ENCODE assay signal across 8 cellular contexts in the genomic region with DNA sequence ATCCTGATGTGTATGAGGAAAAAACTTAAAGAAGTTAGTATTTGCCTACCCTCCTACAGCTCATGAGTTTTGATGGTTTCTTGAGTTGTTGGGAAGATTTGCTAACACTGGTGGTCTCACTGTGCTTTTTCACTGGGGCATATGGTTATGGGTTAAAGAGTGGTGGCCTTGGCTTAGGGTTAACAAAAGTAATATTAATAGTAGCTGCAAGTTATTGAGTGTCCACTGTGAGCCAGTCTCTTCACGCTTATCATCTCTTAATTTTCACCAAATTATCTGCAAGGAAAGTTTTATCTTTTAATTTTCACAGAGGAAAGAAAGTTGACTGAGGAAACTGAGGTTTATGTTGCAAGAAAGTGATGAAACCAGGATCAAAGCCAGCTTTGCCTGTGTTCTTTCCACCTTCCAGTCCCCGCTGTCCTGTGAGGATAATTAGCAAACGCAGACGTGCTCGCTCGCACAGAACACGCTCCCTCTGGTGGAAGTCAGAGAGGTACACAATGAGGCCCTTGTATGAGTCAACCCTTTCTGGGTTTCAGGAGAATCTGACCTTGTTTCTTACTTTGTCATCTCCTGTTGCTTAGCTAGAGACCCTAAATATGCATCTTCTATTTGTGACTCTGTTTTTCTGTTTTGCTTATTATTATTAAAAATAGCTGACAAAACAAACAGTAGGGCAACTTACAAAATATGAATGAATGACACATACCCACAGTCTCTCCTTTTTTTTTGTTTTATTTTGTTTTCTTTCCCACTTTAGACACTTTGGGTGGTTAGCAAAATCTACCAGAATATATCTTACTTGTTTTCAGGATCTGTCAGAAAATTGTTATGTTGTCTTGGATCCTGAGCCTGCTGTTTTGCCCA.
DNase-seq lines count a peak whose midpoint lies in the region; ATAC-seq and TF ChIP-seq lines count a peak whose summit lies in the region.

No MANE protein-coding gene starts in this region.

- H3K36me3 ChIP-seq in BJ (ENCODE audit: control insufficient read depth, insufficient read depth, low read length) = no peaks in the 10 kb centered on the region

- peak; percentile 88 for TF ChIP-seq CTCF in BJ (IDR thresholded peaks at IDR 0.05; ENCODE audit: insufficient read depth, low read depth, low read length)
- peak; percentile 63 for TF ChIP-seq CTCF in mesothelial cell of epicardium (IDR thresholded peaks at IDR 0.05; ENCODE audit: unreplicated experiment)

- no peaks in the 10 kb centered on the region for H3K36me3 Mint-ChIP-seq in mesothelial cell of epicardium
- H3K36me3 Mint-ChIP-seq in stimulated activated effector memory CD8-positive, alpha-beta T cell treated with anti-CD3 and anti-CD28 coated beads, Interleukin-12 subunit alpha, Interleukin-12 subunit beta, amount 100 ng/mL, for 72 hours = peaks cover 5% of the 10 kb centered on the region

- ATAC-seq in GM18907 (IDR thresholded peaks at IDR 0.05; ENCODE audit: unreplicated experiment) (peak; percentile 90), HG03103 (IDR thresholded peaks at IDR 0.05; ENCODE audit: low read depth, unreplicated experiment) (peak; percentile 89)
- ATAC-seq in stimulated activated effector memory CD8-positive, alpha-beta T cell treated with anti-CD3 and anti-CD28 coated beads, Interleukin-12 subunit alpha, Interleukin-12 subunit beta, amount 100 ng/mL, for 72 hours = peak; percentile 92

- no peak overlapping the region for H3K4me3 Mint-ChIP-seq in mesothelial cell of epicardium
- peak overlapping the region; percentile 50 for H3K4me3 Mint-ChIP-seq in stimulated activated effector memory CD8-positive, alpha-beta T cell treated with anti-CD3 and anti-CD28 coated beads, Interleukin-12 subunit alpha, Interleukin-12 subunit beta, amount 100 ng/mL, for 72 hours

- H3K27me3 Mint-ChIP-seq in mesothelial cell of epicardium (ENCODE audit: low read depth) = no peaks in the 10 kb centered on the region

- no peaks in the 10 kb centered on the region for H3K27me3 ChIP-seq in BJ (ENCODE audit: control insufficient read depth, insufficient read depth, low read length)

- no peak overlapping the region for H3K27ac Mint-ChIP-seq in mesothelial cell of epicardium
- peak overlapping the region; percentile 96 for H3K27ac Mint-ChIP-seq in stimulated activated effector memory CD8-positive, alpha-beta T cell treated with anti-CD3 and anti-CD28 coated beads, Interleukin-12 subunit alpha, Interleukin-12 subunit beta, amount 100 ng/mL, for 72 hours

- POLR2A ChIA-PET in BJ (lab: Charles Lee) = no interaction called here

- CTCF ChIA-PET in BJ (lab: Yijun Ruan, JAX) = interaction anchor here (0.6 to 2.7 kb wide), 12 partner anchors 8 to 1501 kb away, joined by 3 to 17 read pairs (median 4); no protein-coding TSS in a partner anchor

- peaks cover 12% of the 10 kb centered on the region for H3K4me1 Mint-ChIP-seq in mesothelial cell of epicardium
- peaks cover 68% of the 10 kb centered on the region for H3K4me1 Mint-ChIP-seq in stimulated activated effector memory CD8-positive, alpha-beta T cell treated with anti-CD3 and anti-CD28 coated beads, Interleukin-12 subunit alpha, Interleukin-12 subunit beta, amount 100 ng/mL, for 72 hours

- DNase-seq in BJ (ENCODE audit: low read depth) (no peak), NCI-H510A (lab: John Stamatoyannopoulos, UW) (peak; percentile 1), mesothelial cell of epicardium (ENCODE audit: low spot score in 2 of 2, unreplicated experiment in 2 of 2) (peak in 1 of 2 experiments; percentile 38)
- DNase-seq in activated CD4-positive, alpha-beta T cell treated with anti-CD3 and anti-CD28 coated beads, Interleukin-2, amount 50 U/mL, for 24 hours (ENCODE audit: low read depth in 1 of 2, low spot score in 1 of 2) = peak; percentile 8 to 52
- peak; percentile 2 for DNase-seq in effector CD8-positive, alpha-beta T cell (lab: John Stamatoyannopoulos, UW)
- peak in 1 of 2 donors; percentile 17 for DNase-seq in stimulated activated effector memory CD8-positive, alpha-beta T cell treated with anti-CD3 and anti-CD28 coated beads, Interleukin-12 subunit alpha, Interleukin-12 subunit beta, amount 100 ng/mL, for 72 hours (ENCODE audit: low spot score in 2 of 2)

- no peaks in the 10 kb centered on the region for H3K9me3 Mint-ChIP-seq in mesothelial cell of epicardium
- H3K9me3 Mint-ChIP-seq in stimulated activated effector memory CD8-positive, alpha-beta T cell treated with anti-CD3 and anti-CD28 coated beads, Interleukin-12 subunit alpha, Interleukin-12 subunit beta, amount 100 ng/mL, for 72 hours = no peaks in the 10 kb centered on the region

- H3K4me3 ChIP-seq in BJ (ENCODE audit: low read depth, low read length) = no peak overlapping the region
